Comparison of ENCODE assay signal across 1 cellular context in genomic region chr15:43659727-43660126, GRCh38. TPM values are rescaled to one million over a fixed set of nuclear protein-coding genes. Genes with fewer than 3 reads are reported as not detected.
"Had no signal": no experiment of that assay in that cellular context is flagged by ENCODE, and none has a peak within 500 bp of the region (broad histone marks: within the 10 kb centered on the region; RNA-seq: fewer than 3 reads in every experiment).

No MANE protein-coding gene starts in this region.

RNA-seq across cellular contexts. Expression of gene CKMT1A, which starts 33.9 kb away (rescaled TPM):
- total RNA-seq: GM12878 had no signal
